ENCODE assay signal across 17 cellular contexts in the genomic region with DNA sequence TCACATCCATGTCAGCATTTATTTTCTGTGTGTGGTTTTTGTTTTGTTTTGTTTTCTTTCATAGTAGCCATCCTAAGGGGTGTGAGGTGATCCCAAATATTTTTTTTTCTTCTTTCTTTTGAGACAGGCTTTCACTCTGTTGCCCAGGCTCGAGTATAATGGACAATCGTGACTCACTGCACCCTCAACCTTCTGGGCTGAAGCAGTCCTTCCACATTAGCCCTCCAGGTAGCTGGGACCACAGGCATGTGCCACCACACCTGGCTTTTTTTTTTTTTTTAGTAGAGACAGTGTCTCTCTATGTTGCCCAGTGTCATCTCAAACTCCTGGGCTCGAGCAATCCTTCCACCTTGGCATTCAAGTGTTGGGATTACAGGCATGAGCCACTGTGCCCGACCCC. TPM values are rescaled to one million over a fixed set of nuclear protein-coding genes. Genes with fewer than 3 reads are reported as not detected.
A peak's percentile ranks its signal among the peaks of the same experiment; 100 is the strongest.
DNase-seq lines count a peak whose midpoint lies in the region; ATAC-seq and TF ChIP-seq lines count a peak whose summit lies in the region.
"Had no signal": no experiment of that assay in that cellular context is flagged by ENCODE, and none has a peak within 500 bp of the region (broad histone marks: within the 10 kb centered on the region; RNA-seq: fewer than 3 reads in every experiment).

No MANE protein-coding gene starts in this region.

- H3K4me1 Mint-ChIP-seq in CD4-positive, CD25-positive, alpha-beta regulatory T cell, result peaks cover 57 to 77% (median 68%) of the 10 kb centered on the region in 4 donors
- peaks cover 69% of the 10 kb centered on the region for H3K4me1 Mint-ChIP-seq in activated naive CD8-positive, alpha-beta T cell treated with anti-CD3 and anti-CD28 coated beads, Interleukin-2, amount 50 U/mL, for 24 hours

- peaks cover 64% of the 10 kb centered on the region for H3K79me2 ChIP-seq in HCT116 (ENCODE audit: insufficient read depth, low read length)

- peak overlapping the region; percentile 72 to 82 (median 78) for H3K27ac Mint-ChIP-seq in CD4-positive, CD25-positive, alpha-beta regulatory T cell
- peak overlapping the region; percentile 79 for H3K27ac Mint-ChIP-seq in activated naive CD8-positive, alpha-beta T cell treated with anti-CD3 and anti-CD28 coated beads, Interleukin-2, amount 50 U/mL, for 24 hours

- peaks cover 53% of the 10 kb centered on the region for H3K4me1 ChIP-seq in CD4-positive, CD25-positive, alpha-beta regulatory T cell (ENCODE audit: control insufficient read depth, insufficient read depth, low read length, poor library complexity, severe bottlenecking)
- H3K4me1 ChIP-seq in HCT116 (ENCODE audit: control insufficient read depth in 1 of 2, insufficient read depth in 2 of 2, low read length in 2 of 2), result peaks cover 3 to 7% of the 10 kb centered on the region in 2 experiments; a peak in 3 of 4 replicates
- H3K4me1 ChIP-seq: BE2C had no signal

- H3K9me2 ChIP-seq in HCT116 (ENCODE audit: insufficient read depth), result no peaks in the 10 kb centered on the region

- no peaks in the 10 kb centered on the region for H3K27me3 Mint-ChIP-seq in CD4-positive, CD25-positive, alpha-beta regulatory T cell
- H3K27me3 Mint-ChIP-seq in activated naive CD8-positive, alpha-beta T cell treated with anti-CD3 and anti-CD28 coated beads, Interleukin-2, amount 50 U/mL, for 24 hours, result no peaks in the 10 kb centered on the region

- H3K27me3 ChIP-seq in CD4-positive, CD25-positive, alpha-beta regulatory T cell (ENCODE audit: control insufficient read depth, insufficient read depth, low read length), result no peaks in the 10 kb centered on the region
- no peaks in the 10 kb centered on the region for H3K27me3 ChIP-seq in HCT116 (ENCODE audit: insufficient read depth, low read length)
- H3K27me3 ChIP-seq: BE2C, MG63 had no signal

- peaks cover 34% of the 10 kb centered on the region for H3K36me3 ChIP-seq in CD4-positive, CD25-positive, alpha-beta regulatory T cell (ENCODE audit: control insufficient read depth, insufficient read depth, low read length)
- no peaks in the 10 kb centered on the region for H3K36me3 ChIP-seq in HCT116 (ENCODE audit: control insufficient read depth in 1 of 2, insufficient read depth in 2 of 2, low read length in 2 of 2)
- H3K36me3 ChIP-seq: BE2C, MG63 had no signal

- H3K27ac ChIP-seq in CD4-positive, CD25-positive, alpha-beta regulatory T cell (ENCODE audit: insufficient read depth, low read length, poor library complexity, severe bottlenecking), result peak overlapping the region; percentile 48
- no peak overlapping the region for H3K27ac ChIP-seq in HCT116 (ENCODE audit: low read depth, low read length)
- H3K27ac ChIP-seq in coronary artery, result no peak overlapping the region
- H3K27ac ChIP-seq: RWPE1 had no signal

- no peak for DNase-seq in CD4-positive, CD25-positive, alpha-beta regulatory T cell
- DNase-seq in HCT116 (ENCODE audit: low read depth, low spot score), result no peak
- DNase-seq in activated naive CD8-positive, alpha-beta T cell treated with anti-CD3 and anti-CD28 coated beads, Interleukin-2, amount 50 U/mL, for 24 hours, result no peak
- DNase-seq in kidney tubule cell (ENCODE audit: low spot score), result peak; percentile 45
- DNase-seq in UCSD-AML1 (lab: John Stamatoyannopoulos, UW; ENCODE audit: unreplicated experiment), result no peak
- no peak for DNase-seq in stimulated activated CD4-positive, alpha-beta T cell treated with anti-CD3 and anti-CD28 coated beads, Interleukin-4, amount 100 ng/mL, for 24 hours
- DNase-seq in coronary artery (ENCODE audit: low spot score), result no peak
- DNase-seq in stimulated activated CD4-positive, alpha-beta T cell treated with anti-CD3 and anti-CD28 coated beads, Interleukin-2, amount 100 ng/mL, for 24 hours, result no peak
- DNase-seq: activated naive CD4-positive, alpha-beta T cell treated with anti-CD3 and anti-CD28 coated beads, Interleukin-2, amount 50 U/mL, for 16 hours; BE2C; MG63; NCI-H2081; NCI-H82; posterior cingulate gyrus; T1000 had no signal

- no TSS peak for BruUV-seq in HCT116 (replicated peaks; lab: Mats Ljungman, UMichigan)

- H3K36me3 Mint-ChIP-seq in CD4-positive, CD25-positive, alpha-beta regulatory T cell, result peaks cover 36% of the 10 kb centered on the region
- H3K36me3 Mint-ChIP-seq in activated naive CD8-positive, alpha-beta T cell treated with anti-CD3 and anti-CD28 coated beads, Interleukin-2, amount 50 U/mL, for 24 hours (ENCODE audit: low read depth), result peaks cover 45% of the 10 kb centered on the region

- RAD21 ChIA-PET in HCT116 (lab: Charles Lee; ENCODE audit: low non-redundant PET in 1 of 2, low total read pairs in 2 of 2, uncharacterized antibody in 2 of 2, unreplicated experiment in 2 of 2), result no interaction called here

- TF ChIP-seq CTCF in HCT116 (IDR thresholded peaks at IDR 0.05 in 2 of 3, conservative IDR thresholded peaks at IDR 0.05 in 1 of 3; ENCODE audit: borderline replicate concordance in 1 of 3, insufficient read depth in 1 of 3, low read depth in 2 of 3, low read length in 2 of 3) (no peak), coronary artery (IDR thresholded peaks at IDR 0.05) (no peak)

- H3K4me3 ChIP-seq in CD4-positive, CD25-positive, alpha-beta regulatory T cell (ENCODE audit: low read depth, low read length), result peak overlapping the region; percentile 64
- H3K4me3 ChIP-seq in HCT116 (replicated peaks in 1 of 2; ENCODE audit: low read depth in 1 of 2, low read length in 2 of 2) (no peak overlapping the region), coronary artery (no peak overlapping the region)
- H3K4me3 ChIP-seq: MG63 had no signal

- no peak for TF ChIP-seq RAD21 in HCT116 (IDR thresholded peaks at IDR 0.05; ENCODE audit: low read depth)

- peaks cover 0 to 3% (median 0%) of the 10 kb centered on the region in 7 donors for H3K9me3 Mint-ChIP-seq in CD4-positive, CD25-positive, alpha-beta regulatory T cell
- no peaks in the 10 kb centered on the region for H3K9me3 Mint-ChIP-seq in activated naive CD8-positive, alpha-beta T cell treated with anti-CD3 and anti-CD28 coated beads, Interleukin-2, amount 50 U/mL, for 24 hours

- no peak overlapping the region for H2AFZ ChIP-seq in HCT116 (ENCODE audit: low read depth, low read length, poor library complexity, severe bottlenecking)

- POLR2A ChIA-PET in HCT116 (lab: Charles Lee), result no interaction called here

- peak overlapping the region; percentile 52 to 76 (median 70) for H3K4me3 Mint-ChIP-seq in CD4-positive, CD25-positive, alpha-beta regulatory T cell
- H3K4me3 Mint-ChIP-seq in activated naive CD8-positive, alpha-beta T cell treated with anti-CD3 and anti-CD28 coated beads, Interleukin-2, amount 50 U/mL, for 24 hours, result peak overlapping the region; percentile 34
- H3K4me3 Mint-ChIP-seq: mesothelial cell of epicardium had no signal

- TF ChIP-seq POLR2A in HCT116 (IDR thresholded peaks at IDR 0.05; ENCODE audit: borderline replicate concordance, extremely low read depth, insufficient read depth, insufficient read length), result no peak

- CTCF ChIA-PET in HCT116 (lab: Charles Lee), result no interaction called here

- intact Hi-C loops in HCT116 (cut with micrococcal nuclease), result no loop called here

- no peak for ATAC-seq in CD4-positive, CD25-positive, alpha-beta regulatory T cell (ENCODE audit: low read depth in 2 of 2)
- ATAC-seq in HCT116, result peak; percentile 38; the same call in 1 of the 2 replicates
- no peak for ATAC-seq in activated naive CD8-positive, alpha-beta T cell treated with anti-CD3 and anti-CD28 coated beads, Interleukin-2, amount 50 U/mL, for 24 hours

- no peaks in the 10 kb centered on the region; the same call in 1 of the 2 replicates for H4K20me1 ChIP-seq in HCT116 (ENCODE audit: insufficient read depth)

- no peak overlapping the region for H3K9ac ChIP-seq in HCT116 (ENCODE audit: low read length)

- H3K4me2 ChIP-seq in HCT116 (ENCODE audit: low read length), result no peak overlapping the region

- no peaks in the 10 kb centered on the region for H3K9me3 ChIP-seq in CD4-positive, CD25-positive, alpha-beta regulatory T cell (ENCODE audit: control insufficient read depth in 2 of 2, low read length in 2 of 2)
- H3K9me3 ChIP-seq in HCT116 (ENCODE audit: control insufficient read depth in 1 of 2, insufficient read depth in 1 of 2, low read depth in 1 of 2, low read length in 2 of 2), result no peaks in the 10 kb centered on the region
- H3K9me3 ChIP-seq: BE2C had no signal

TF ChIP-seq in HCT116, 20 proteins besides CTCF, POLR2A, EP300 and RAD21:
- TF ChIP-seq FOSL1 (IDR thresholded peaks at IDR 0.05; ENCODE audit: low read depth), result no peak
- TF ChIP-seq, protein P1, sequence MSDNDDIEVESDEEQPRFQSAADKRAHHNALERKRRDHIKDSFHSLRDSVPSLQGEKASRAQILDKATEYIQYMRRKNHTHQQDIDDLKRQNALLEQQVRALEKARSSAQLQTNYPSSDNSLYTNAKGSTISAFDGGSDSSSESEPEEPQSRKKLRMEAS (IDR thresholded peaks at IDR 0.05), result no peak
- no peak for TF ChIP-seq SP1 (IDR thresholded peaks at IDR 0.05; ENCODE audit: low read depth)

RNA-seq across cellular contexts. Expression of a gene that starts 59.1 kb away (rescaled TPM):
- 241 TPM for total RNA-seq in CD4-positive, CD25-positive, alpha-beta regulatory T cell
- polyA plus RNA-seq in CD4-positive, CD25-positive, alpha-beta regulatory T cell, result 100 to 1,000 TPM; 351 to 429 (median 379) TPM
- 27.0 TPM for total RNA-seq in HCT116 (2021; ENCODE audit: unreplicated experiment)
- polyA plus RNA-seq in HCT116 (2012), result 12.9 and 13.6 TPM in 2 replicates
